7 cellular contexts compared by ENCODE assay signal in genomic region chr13:67231481-67231940, GRCh38. TPM values are rescaled to one million over a fixed set of nuclear protein-coding genes. Genes with fewer than 3 reads are reported as not detected.
DNase-seq lines count a peak whose midpoint lies in the region; FAIRE-seq and TF ChIP-seq lines count a peak whose summit lies in the region.

No MANE protein-coding gene starts in this region.

- FAIRE-seq in frontal cortex (lab: Jason Lieb, UNC) (no peak), HTR-8/SVneo (lab: Jason Lieb, UNC) (no peak)

- peak overlapping the region; percentile 73 for H3K4me2 ChIP-seq in KMS-11

- H3K79me2 ChIP-seq in KMS-11 (ENCODE audit: insufficient read depth, low read depth), result no peaks in the 10 kb centered on the region

- no peaks in the 10 kb centered on the region for H3K9me3 Mint-ChIP-seq in activated T-helper 1 cell treated with anti-CD3 and anti-CD28 coated beads, Interleukin-12 subunit alpha, Interleukin-12 subunit beta, Interleukin-2, Interleukin-4 antibody, amounts not matched to agents 30 ng/mL and 10 ng/mL and 1 ng/mL, durations not matched to agents 14 hours and 24 hours and 36 hours

- peaks cover 24% of the 10 kb centered on the region for H3K27me3 Mint-ChIP-seq in activated T-helper 1 cell treated with anti-CD3 and anti-CD28 coated beads, Interleukin-12 subunit alpha, Interleukin-12 subunit beta, Interleukin-2, Interleukin-4 antibody, amounts not matched to agents 30 ng/mL and 10 ng/mL and 1 ng/mL, durations not matched to agents 14 hours and 24 hours and 36 hours (ENCODE audit: insufficient read depth)

- no peak for DNase-seq in activated T-helper 1 cell treated with anti-CD3 and anti-CD28 coated beads, Interleukin-12 subunit alpha, Interleukin-12 subunit beta, Interleukin-2, Interleukin-4 antibody, amounts not matched to agents 30 ng/mL and 10 ng/mL and 1 ng/mL, durations not matched to agents 14 hours and 24 hours and 36 hours (ENCODE audit: low spot score)
- DNase-seq in superior temporal gyrus (ENCODE audit: extremely low spot score), result peak; percentile 72
- DNase-seq in NCI-H187 (lab: John Stamatoyannopoulos, UW), result no peak
- DNase-seq in frontal cortex (ENCODE audit: low spot score in 2 of 2), result no peak
- DNase-seq in HTR-8/SVneo (ENCODE audit: insufficient read length, low spot score), result no peak

- H2AFZ ChIP-seq in KMS-11 (ENCODE audit: low read depth), result peak overlapping the region; percentile 83

- H3K4me1 ChIP-seq in KMS-11 (ENCODE audit: low read depth, poor library complexity, severe bottlenecking), result peaks cover 17% of the 10 kb centered on the region

- TF ChIP-seq CTCF in KMS-11 (conservative IDR thresholded peaks at IDR 0.05; ENCODE audit: low read depth, low read length), result no peak

- peak overlapping the region; percentile 89 for H3K4me3 Mint-ChIP-seq in activated T-helper 1 cell treated with anti-CD3 and anti-CD28 coated beads, Interleukin-12 subunit alpha, Interleukin-12 subunit beta, Interleukin-2, Interleukin-4 antibody, amounts not matched to agents 30 ng/mL and 10 ng/mL and 1 ng/mL, durations not matched to agents 14 hours and 24 hours and 36 hours

- peaks cover 1% of the 10 kb centered on the region for H3K36me3 Mint-ChIP-seq in activated T-helper 1 cell treated with anti-CD3 and anti-CD28 coated beads, Interleukin-12 subunit alpha, Interleukin-12 subunit beta, Interleukin-2, Interleukin-4 antibody, amounts not matched to agents 30 ng/mL and 10 ng/mL and 1 ng/mL, durations not matched to agents 14 hours and 24 hours and 36 hours (ENCODE audit: low read depth)

- no peaks in the 10 kb centered on the region for H4K20me1 ChIP-seq in KMS-11 (ENCODE audit: insufficient read depth)

- peak overlapping the region; percentile 54 for H3K27ac ChIP-seq in KMS-11

- no peaks in the 10 kb centered on the region for H3K27me3 ChIP-seq in KMS-11 (ENCODE audit: insufficient read depth, low read depth)

- no peak overlapping the region for H3K4me3 ChIP-seq in KMS-11 (IDR thresholded peaks at IDR 0.05; ENCODE audit: insufficient read depth, low read depth, low read length)
- peak overlapping the region; percentile 83 for H3K4me3 ChIP-seq in iPS-18c (ENCODE audit: insufficient read depth, low read depth, low read length)

- H3K27ac Mint-ChIP-seq in activated T-helper 1 cell treated with anti-CD3 and anti-CD28 coated beads, Interleukin-12 subunit alpha, Interleukin-12 subunit beta, Interleukin-2, Interleukin-4 antibody, amounts not matched to agents 30 ng/mL and 10 ng/mL and 1 ng/mL, durations not matched to agents 14 hours and 24 hours and 36 hours, result no peak overlapping the region

- peaks cover 6% of the 10 kb centered on the region for H3K4me1 Mint-ChIP-seq in activated T-helper 1 cell treated with anti-CD3 and anti-CD28 coated beads, Interleukin-12 subunit alpha, Interleukin-12 subunit beta, Interleukin-2, Interleukin-4 antibody, amounts not matched to agents 30 ng/mL and 10 ng/mL and 1 ng/mL, durations not matched to agents 14 hours and 24 hours and 36 hours (ENCODE audit: low read depth)

- intact Hi-C loops in activated T-helper 1 cell treated with anti-CD3 and anti-CD28 coated beads, Interleukin-12 subunit alpha, Interleukin-12 subunit beta, Interleukin-2, Interleukin-4 antibody, amounts not matched to agents 30 ng/mL and 10 ng/mL and 1 ng/mL, durations not matched to agents 14 hours and 24 hours and 36 hours (cut with micrococcal nuclease), result no loop called here

- no peaks in the 10 kb centered on the region for H3K36me3 ChIP-seq in KMS-11 (ENCODE audit: insufficient read depth)

- H3K9me3 ChIP-seq in iPS-18c (ENCODE audit: control insufficient read depth, insufficient read depth, low read length), result no peaks in the 10 kb centered on the region

- H3K9ac ChIP-seq in KMS-11, result peak overlapping the region; percentile 76; the same call in 1 of the 2 replicates

RNA-seq across cellular contexts. Expression of gene PCDH9, which starts 1.4 kb away (rescaled TPM):
- total RNA-seq in activated T-helper 1 cell treated with anti-CD3 and anti-CD28 coated beads, Interleukin-12 subunit alpha, Interleukin-12 subunit beta, Interleukin-2, Interleukin-4 antibody, amounts not matched to agents 30 ng/mL and 10 ng/mL and 1 ng/mL, durations not matched to agents 14 hours and 24 hours and 36 hours, result 0.21 and 0.27 TPM in 2 replicates
- 64.4 TPM for total RNA-seq in frontal cortex

Comparison
In these comparisons a context has a peak if more than half of its experiments do, and no peak if none do; other contexts are left out.
1. RNA of gene PCDH9, which starts 1.4 kb away (total RNA-seq): 64.4 TPM in frontal cortex (single experiment); 0.21 to 0.27 TPM in activated T-helper 1 cell treated with anti-CD3 and anti-CD28 coated beads, Interleukin-12 subunit alpha, Interleukin-12 subunit beta, Interleukin-2, Interleukin-4 antibody, amounts not matched to agents 30 ng/mL and 10 ng/mL and 1 ng/mL, durations not matched to agents 14 hours and 24 hours and 36 hours; every median in the first group is over 10 times any median in the second.